15 cellular contexts compared by ENCODE assay signal in genomic region chr12:68319988-68320623, GRCh38. TPM values are rescaled to one million over a fixed set of nuclear protein-coding genes. Genes with fewer than 3 reads are reported as not detected.
A peak's percentile ranks its signal among the peaks of the same experiment; 100 is the strongest.
DNase-seq lines count a peak whose midpoint lies in the region; ATAC-seq lines count a peak whose summit lies in the region.
"Had no signal": no experiment of that assay in that cellular context is flagged by ENCODE, and none has a peak within 500 bp of the region (broad histone marks: within the 10 kb centered on the region; RNA-seq: fewer than 3 reads in every experiment).

No MANE protein-coding gene starts in this region.

- CTCF ChIA-PET in activated CD4-positive, alpha-beta T cell treated with anti-CD3 and anti-CD28 coated beads for 36 hours (lab: Charles Lee): interaction anchor here (0.8 to 2.6 kb wide), 7 partner anchors 11 to 281 kb away, joined by 3 to 25 read pairs (median 4); partner anchors contain the start of gene IL26

- H3K27ac Mint-ChIP-seq in activated CD4-positive, alpha-beta T cell treated with anti-CD3 and anti-CD28 coated beads for 36 hours: no peak overlapping the region
- H3K27ac Mint-ChIP-seq: activated naive CD8-positive, alpha-beta T cell treated with anti-CD3 and anti-CD28 coated beads, Interleukin-2, amount 50 U/mL, for 24 hours had no signal

- POLR2A ChIA-PET in activated CD4-positive, alpha-beta T cell treated with anti-CD3 and anti-CD28 coated beads for 36 hours (lab: Charles Lee): no interaction called here

- H3K36me3 Mint-ChIP-seq in activated CD4-positive, alpha-beta T cell treated with anti-CD3 and anti-CD28 coated beads for 36 hours (ENCODE audit: low read depth): peaks cover 6% of the 10 kb centered on the region

- H3K4me3 Mint-ChIP-seq in activated CD4-positive, alpha-beta T cell treated with anti-CD3 and anti-CD28 coated beads for 36 hours: no peak overlapping the region
- H3K4me3 Mint-ChIP-seq: activated naive CD8-positive, alpha-beta T cell treated with anti-CD3 and anti-CD28 coated beads, Interleukin-2, amount 50 U/mL, for 24 hours; stimulated activated naive CD8-positive, alpha-beta T cell treated with anti-CD3 and anti-CD28 coated beads, Interleukin-15, amount 100 ng/mL, for 72 hours had no signal

- H3K27me3 Mint-ChIP-seq in activated CD4-positive, alpha-beta T cell treated with anti-CD3 and anti-CD28 coated beads for 36 hours: no peaks in the 10 kb centered on the region
- H3K27me3 Mint-ChIP-seq: activated naive CD8-positive, alpha-beta T cell treated with anti-CD3 and anti-CD28 coated beads, Interleukin-2, amount 50 U/mL, for 24 hours; stimulated activated naive CD8-positive, alpha-beta T cell treated with anti-CD3 and anti-CD28 coated beads, Interleukin-15, amount 100 ng/mL, for 72 hours had no signal

- no peak for ATAC-seq in GM21619 (IDR thresholded peaks at IDR 0.05; ENCODE audit: unreplicated experiment)
- no peak for ATAC-seq in activated CD4-positive, alpha-beta T cell treated with anti-CD3 and anti-CD28 coated beads for 36 hours
- ATAC-seq: activated naive CD8-positive, alpha-beta T cell treated with anti-CD3 and anti-CD28 coated beads, Interleukin-2, amount 50 U/mL, for 24 hours; stimulated activated naive CD8-positive, alpha-beta T cell treated with anti-CD3 and anti-CD28 coated beads, Interleukin-15, amount 100 ng/mL, for 72 hours had no signal

- H3K4me3 ChIP-seq in skeletal muscle cell (ENCODE audit: low read depth, low read length): no peak overlapping the region

- DNase-seq in ELF-1 (ENCODE audit: low read depth, low spot score) (peak; percentile 32), astrocyte of the hippocampus (ENCODE audit: low read depth, low spot score) (peak; percentile 56), hepatic stellate cell (ENCODE audit: low spot score) (peak; percentile 50), skeletal muscle cell (ENCODE audit: low read depth) (peak; percentile 69), dermis blood vessel endothelial cell (no peak)
- DNase-seq in activated CD4-positive, alpha-beta T cell treated with anti-CD3 and anti-CD28 coated beads for 1 hour: no peak
- DNase-seq in activated CD4-positive, alpha-beta T cell treated with anti-CD3 and anti-CD28 coated beads for 36 hours: no peak
- DNase-seq: activated naive CD8-positive, alpha-beta T cell treated with anti-CD3 and anti-CD28 coated beads, Interleukin-2, amount 50 U/mL, for 24 hours; DMS 273 treated with DMSO at 0.1 percent for 48 hours; mesendoderm; MM.1S; NCI-H748 treated with DMSO at 0.1 percent for 48 hours; stimulated activated naive CD8-positive, alpha-beta T cell treated with anti-CD3 and anti-CD28 coated beads, Interleukin-15, amount 100 ng/mL, for 72 hours; T-helper 1 cell had no signal

- H3K9me3 Mint-ChIP-seq in activated CD4-positive, alpha-beta T cell treated with anti-CD3 and anti-CD28 coated beads for 36 hours (ENCODE audit: low read depth): no peaks in the 10 kb centered on the region
- H3K9me3 Mint-ChIP-seq: activated naive CD8-positive, alpha-beta T cell treated with anti-CD3 and anti-CD28 coated beads, Interleukin-2, amount 50 U/mL, for 24 hours; stimulated activated naive CD8-positive, alpha-beta T cell treated with anti-CD3 and anti-CD28 coated beads, Interleukin-15, amount 100 ng/mL, for 72 hours had no signal

- intact Hi-C loops in activated CD4-positive, alpha-beta T cell treated with anti-CD3 and anti-CD28 coated beads for 36 hours (cut with DNase I, micrococcal nuclease): loop anchor here in 1 of 2 experiments (5.0 kb wide), 1 partner anchor 318 kb away; no protein-coding TSS in a partner anchor

- H3K4me1 Mint-ChIP-seq in activated CD4-positive, alpha-beta T cell treated with anti-CD3 and anti-CD28 coated beads for 36 hours: no peaks in the 10 kb centered on the region
- H3K4me1 Mint-ChIP-seq: activated naive CD8-positive, alpha-beta T cell treated with anti-CD3 and anti-CD28 coated beads, Interleukin-2, amount 50 U/mL, for 24 hours; stimulated activated naive CD8-positive, alpha-beta T cell treated with anti-CD3 and anti-CD28 coated beads, Interleukin-15, amount 100 ng/mL, for 72 hours had no signal

RNA-seq across cellular contexts. Expression of gene MDM1, which starts 12.1 kb away (rescaled TPM):
- 10 to 100 TPM; 12.7 to 13.6 TPM for total RNA-seq in activated CD4-positive, alpha-beta T cell treated with anti-CD3 and anti-CD28 coated beads for 36 hours
- total RNA-seq in dermis blood vessel endothelial cell: 9.7 and 11.1 TPM in 2 replicates

Comparison
In these comparisons a context has a peak if more than half of its experiments do, and no peak if none do; other contexts are left out.
1. DNase-seq: peak in ELF-1 (single experiment), astrocyte of the hippocampus (single experiment), hepatic stellate cell (single experiment) and skeletal muscle cell (single experiment); none in activated CD4-positive, alpha-beta T cell treated with anti-CD3 and anti-CD28 coated beads for 1 hour (single experiment), activated CD4-positive, alpha-beta T cell treated with anti-CD3 and anti-CD28 coated beads for 36 hours (single experiment) and dermis blood vessel endothelial cell (single experiment).